Comparison of ENCODE assay signal across 9 cellular contexts in genomic region chr19:41792513-41793413, GRCh38. TPM values are rescaled to one million over a fixed set of nuclear protein-coding genes. Genes with fewer than 3 reads are reported as not detected.
DNase-seq lines count a peak whose midpoint lies in the region; ATAC-seq, FAIRE-seq and TF ChIP-seq lines count a peak whose summit lies in the region.
"Had no signal": no experiment of that assay in that cellular context is flagged by ENCODE, and none has a peak within 500 bp of the region (broad histone marks: within the 10 kb centered on the region; RNA-seq: fewer than 3 reads in every experiment).

No MANE protein-coding gene starts in this region.

- H3K4me3 Mint-ChIP-seq in CD8-positive, alpha-beta T cell = no peak overlapping the region

- 11% methylated on average over 22 of the region's 22 CpGs for WGBS in GM12878 (ENCODE audit: insufficient coverage, insufficient replicate concordance, low lambda C conversion rate, missing lambda C conversion rate)

- no peak for TF ChIP-seq POLR2A in GM12878 (IDR thresholded peaks at IDR 0.05; ENCODE audit: low read depth, low read length)

- H3K4me1 Mint-ChIP-seq in CD8-positive, alpha-beta T cell (ENCODE audit: low read depth) = peaks cover 3% of the 10 kb centered on the region

- SMC1A ChIA-PET in GM12878 (lab: Charles Lee; ENCODE audit: uncharacterized antibody, unreplicated experiment) = interaction anchor here (0.9 to 5.5 kb wide), 8 partner anchors 8 to 165 kb away, joined by 3 to 47 read pairs (median 4); no protein-coding TSS in a partner anchor

- dilution Hi-C loops in keratinocyte (cut with MboI; ENCODE audit: extremely low pct_ligation_motif_present, low sequenced_read_pairs) = no loop called here

- H4K20me1 ChIP-seq in GM12878 (ENCODE audit: control insufficient read depth, insufficient read depth) (no peaks in the 10 kb centered on the region), keratinocyte (ENCODE audit: control insufficient read depth, extremely low read depth, insufficient read depth, low read length) (no peaks in the 10 kb centered on the region)

- RAD21 ChIA-PET in GM12878 (lab: Charles Lee; ENCODE audit: unreplicated experiment) = interaction anchor here (0.9 to 5.2 kb wide), 5 partner anchors 10 to 165 kb away, joined by 3 to 37 read pairs (median 5); no protein-coding TSS in a partner anchor

- no peak overlapping the region for H2AFZ ChIP-seq in GM12878 (ENCODE audit: control insufficient read depth, low read depth, low read length)
- no peak overlapping the region for H2AFZ ChIP-seq in keratinocyte (ENCODE audit: control insufficient read depth, low read length)

- H3K9me3 Mint-ChIP-seq in CD8-positive, alpha-beta T cell = no peaks in the 10 kb centered on the region

- no peaks in the 10 kb centered on the region for H3K36me3 Mint-ChIP-seq in CD8-positive, alpha-beta T cell

- H3K27ac Mint-ChIP-seq in CD8-positive, alpha-beta T cell = no peak overlapping the region

- H3K4me1 ChIP-seq in CD8-positive, alpha-beta T cell (ENCODE audit: insufficient read depth, low read length) = no peaks in the 10 kb centered on the region
- H3K4me1 ChIP-seq in GM12878 (ENCODE audit: control insufficient read depth, insufficient read depth, low read length) = no peaks in the 10 kb centered on the region
- H3K4me1 ChIP-seq in keratinocyte (ENCODE audit: control insufficient read depth, extremely low read depth, insufficient read depth, low read length) = no peaks in the 10 kb centered on the region

- BruUV-seq in GM12878 (replicated peaks; lab: Mats Ljungman, UMichigan) = no TSS peak

- H3K9me1 ChIP-seq in keratinocyte (ENCODE audit: control insufficient read depth, extremely low read depth, insufficient read depth, low read length) = no peaks in the 10 kb centered on the region

- CTCF ChIA-PET in CD8-positive, alpha-beta T cell (lab: Charles Lee) = interaction anchor here (0.8 to 5.8 kb wide), 26 partner anchors 7 to 242 kb away, joined by 3 to 70 read pairs (median 6); partner anchors contain the start of gene CEACAM6
- CTCF ChIA-PET in GM12878 (lab: Yijun Ruan, JAX) = interaction anchor here (0.7 to 7.2 kb wide), 34 partner anchors 8 to 242 kb away, joined by 3 to 188 read pairs (median 5); partner anchors contain the start of genes CEACAM21, CEACAM6 and RABAC1

- H3K4me2 ChIP-seq in GM12878 (ENCODE audit: control insufficient read depth, insufficient read depth) (no peak overlapping the region), keratinocyte (ENCODE audit: control insufficient read depth, extremely low read depth, insufficient read depth, low read depth, low read length) (no peak overlapping the region)

- TF ChIP-seq RAD21 in GM12878 (IDR thresholded peaks at IDR 0.05; ENCODE audit: insufficient read depth, low read depth, low read length) = peak; percentile 59

- FAIRE-seq in GM12878 (lab: Jason Lieb, UNC) (no peak), keratinocyte (lab: Jason Lieb, UNC) (no peak)

- intact Hi-C loops in CD8-positive, alpha-beta T cell (cut with DNase I, micrococcal nuclease) = loop anchor here (1.0 kb wide), 2 partner anchors 29 to 159 kb away; no protein-coding TSS in a partner anchor
- intact Hi-C loops in GM12878 (cut with micrococcal nuclease; ENCODE audit: unreplicated experiment) = loop anchor here (1.0 to 5.0 kb wide), 2 partner anchors 29 to 165 kb away; partner anchors contain the start of gene RABAC1

- peak; percentile 81 for TF ChIP-seq CTCF in CD8-positive, alpha-beta T cell (IDR thresholded peaks at IDR 0.05)
- TF ChIP-seq CTCF in HL-60 (IDR thresholded peaks at IDR 0.05; ENCODE audit: insufficient read depth, low read length) = peak; percentile 69
- TF ChIP-seq CTCF in GM12878 (IDR thresholded peaks at IDR 0.05 in 2 of 3, conservative IDR thresholded peaks at IDR 0.05 in 1 of 3; ENCODE audit: control insufficient read depth in 2 of 3, extremely low read depth in 1 of 3, insufficient read depth in 1 of 3, low read depth in 3 of 3, low read length in 3 of 3) = peak; percentile 64 to 81 (median 76)
- peak; percentile 73 to 84 (median 74) for TF ChIP-seq CTCF in keratinocyte (optimal IDR thresholded peaks at IDR 0.05 in 1 of 3, IDR thresholded peaks at IDR 0.05 in 1 of 3, conservative IDR thresholded peaks at IDR 0.05 in 1 of 3; ENCODE audit: extremely low read depth in 1 of 3, insufficient read depth in 2 of 3, low read length in 3 of 3)

- H3K9me3 ChIP-seq in CD8-positive, alpha-beta T cell (ENCODE audit: low read length) = no peaks in the 10 kb centered on the region
- no peaks in the 10 kb centered on the region for H3K9me3 ChIP-seq in GM12878 (replicated peaks; ENCODE audit: control insufficient read depth, insufficient read depth, low read length)
- no peaks in the 10 kb centered on the region for H3K9me3 ChIP-seq in keratinocyte (ENCODE audit: control insufficient read depth, low read depth, low read length)

- no peak overlapping the region for H3K4me3 ChIP-seq in CD8-positive, alpha-beta T cell (ENCODE audit: low read depth, low read length)
- H3K4me3 ChIP-seq in HL-60 (replicated peaks; ENCODE audit: insufficient read depth, low read length) = no peak overlapping the region
- H3K4me3 ChIP-seq in GM12878 = no peak overlapping the region
- H3K4me3 ChIP-seq in keratinocyte (ENCODE audit: control insufficient read depth in 2 of 3, extremely low read depth in 1 of 3, insufficient read depth in 2 of 3, low read depth in 1 of 3, low read length in 3 of 3) = no peak overlapping the region
- H3K4me3 ChIP-seq: skin epidermis had no signal

- in situ Hi-C loops in GM12878 (cut with MboI) = no loop called here

- H3K27me3 ChIP-seq in CD8-positive, alpha-beta T cell (ENCODE audit: insufficient read depth, low read length) = no peaks in the 10 kb centered on the region
- H3K27me3 ChIP-seq in HL-60 (ENCODE audit: insufficient read depth, poor library complexity, severe bottlenecking) (no peaks in the 10 kb centered on the region), GM12878 (replicated peaks in 1 of 2; ENCODE audit: control insufficient read depth in 2 of 2, insufficient read depth in 2 of 2, low read length in 1 of 2) (peaks cover 0 to 6% of the 10 kb centered on the region in 2 experiments; a peak in 3 of 4 replicates), keratinocyte (ENCODE audit: control insufficient read depth, extremely low read depth, insufficient read depth, low read length) (peaks cover 20% of the 10 kb centered on the region)

- POLR2A ChIA-PET in CD8-positive, alpha-beta T cell (lab: Charles Lee) = interaction anchor here (1.3 kb wide), 1 partner anchor 22 kb away, joined by 3 read pairs; no protein-coding TSS in a partner anchor
- POLR2A ChIA-PET in GM12878 (lab: Charles Lee) = interaction anchor here (1.6 kb wide), 1 partner anchor 28 kb away, joined by 4 read pairs; no protein-coding TSS in a partner anchor

- H3K36me3 ChIP-seq in CD8-positive, alpha-beta T cell (ENCODE audit: insufficient read depth, low read length) = no peaks in the 10 kb centered on the region
- no peaks in the 10 kb centered on the region for H3K36me3 ChIP-seq in GM12878 (ENCODE audit: control insufficient read depth in 2 of 2, insufficient read depth in 2 of 2, low read length in 1 of 2)
- H3K36me3 ChIP-seq in keratinocyte (ENCODE audit: control insufficient read depth in 2 of 2, extremely low read depth in 1 of 2, insufficient read depth in 2 of 2, low read length in 2 of 2) = no peaks in the 10 kb centered on the region

- TF ChIP-seq EP300 in GM12878 (IDR thresholded peaks at IDR 0.05; ENCODE audit: borderline replicate concordance in 1 of 2, control insufficient read depth in 1 of 2, low read depth in 2 of 2, low read length in 2 of 2) = no peak

- H3K79me2 ChIP-seq in GM12878 (ENCODE audit: control insufficient read depth, insufficient read depth, low read length) (no peaks in the 10 kb centered on the region), keratinocyte (ENCODE audit: control insufficient read depth, insufficient read depth, low read length) (no peaks in the 10 kb centered on the region)

- H3K9ac ChIP-seq in GM12878 (ENCODE audit: control insufficient read depth, insufficient read depth, low read length) (no peak overlapping the region), keratinocyte (ENCODE audit: control insufficient read depth, extremely low read depth, insufficient read depth, low read length) (no peak overlapping the region)

- peaks cover 38% of the 10 kb centered on the region for H3K27me3 Mint-ChIP-seq in CD8-positive, alpha-beta T cell (ENCODE audit: low read depth)

- H3K27ac ChIP-seq in CD8-positive, alpha-beta T cell (ENCODE audit: low read depth, low read length) = no peak overlapping the region
- H3K27ac ChIP-seq in HL-60 (replicated peaks) (no peak overlapping the region), GM12878 (ENCODE audit: control insufficient read depth, insufficient read depth) (no peak overlapping the region), keratinocyte (ENCODE audit: control insufficient read depth, insufficient read depth, low read length) (no peak overlapping the region)
- H3K27ac ChIP-seq: skin epidermis had no signal

- peak in 5 of 7 experiments; percentile 18 to 72 (median 44) for DNase-seq in CD8-positive, alpha-beta T cell
- DNase-seq in HL-60 (ENCODE audit: low read depth in 1 of 2, low spot score in 1 of 2) (peak; percentile 59 to 69), T-helper 1 cell (peak in 4 of 5 donors; percentile 19 to 39 (median 28)), GM12878 (ENCODE audit: low read depth, low spot score) (no peak), keratinocyte (ENCODE audit: low read depth, low spot score) (no peak), pons (ENCODE audit: low spot score) (no peak)
- peak; percentile 14 to 19 for DNase-seq in stimulated activated CD8-positive, alpha-beta memory T cell treated with anti-CD3 and anti-CD28 coated beads, Interleukin-15, amount 100 ng/mL, for 48 hours (ENCODE audit: low read depth in 2 of 2)

- ATAC-seq in CD8-positive, alpha-beta T cell = peak; percentile 58
- ATAC-seq in GM12878 = peak; percentile 75
- no peak for ATAC-seq in HG03175 (IDR thresholded peaks at IDR 0.05; ENCODE audit: unreplicated experiment)

RNA-seq across cellular contexts. Expression of gene CEACAM3, which starts 3.6 kb away (rescaled TPM):
- not detected for total RNA-seq in CD8-positive, alpha-beta T cell
- total RNA-seq in GM12878 (2013; cell fraction: nucleolus; rRNA removed) = not detected in 2 replicates
- total RNA-seq in GM12878 (2014; rRNA removed) (not detected in 2 replicates), GM12878 (2014; rRNA removed; fragmentation: Illumina TruSeq; extraction: Trizol) (not detected in 2 replicates), GM12878 (2021) (not detected in 2 replicates)
- polyA plus RNA-seq in GM12878 (2011; ENCODE audit: low read depth) = not detected
- polyA plus RNA-seq in GM12878 (2011; rRNA removed) (not detected in 2 replicates), GM12878 (2014; fragmentation: Illumina TruSeq; extraction: Trizol) (not detected in 2 replicates), GM12878 (2014; fragmentation: Nextera tagmentation; extraction: Ambion mirVana) (not detected), GM12878 (2014; rRNA removed) (not detected in 2 replicates), GM12878 (2016; fragmentation: Nextera tagmentation; extraction: Ambion mirVana) (not detected), keratinocyte (not detected in 3 replicates)
- polyA plus RNA-seq in GM12878 (2011; cell fraction: cytosol; rRNA removed) = not detected in 2 replicates
- not detected in 2 replicates for polyA plus RNA-seq in GM12878 (2011; cell fraction: nucleus; rRNA removed)
- not detected in 2 replicates for polyA plus RNA-seq in GM12878 (2012)
- not detected in 2 replicates for polyA minus RNA-seq in GM12878 (2011; rRNA and poly(A)+ RNA removed)
- not detected in 2 replicates for polyA minus RNA-seq in GM12878 (2011; cell fraction: cytosol; rRNA and poly(A)+ RNA removed)
- polyA minus RNA-seq in GM12878 (2011; cell fraction: nucleus; rRNA and poly(A)+ RNA removed) = not detected in 2 replicates
- not detected for polyA plus RNA-seq in keratinocyte (2011; ENCODE audit: low read depth)
- not detected in 2 replicates for polyA plus RNA-seq in keratinocyte (2011; cell fraction: cytosol; rRNA removed)
- not detected in 2 replicates for polyA plus RNA-seq in keratinocyte (2011; cell fraction: nucleus; rRNA removed)
- polyA plus RNA-seq in keratinocyte (2012; ENCODE audit: low replicate concordance) = not detected in 2 replicates
- polyA minus RNA-seq in keratinocyte = not detected in 3 replicates
- not detected for polyA minus RNA-seq in keratinocyte (2011; cell fraction: cytosol; rRNA and poly(A)+ RNA removed)
- polyA minus RNA-seq in keratinocyte (2011; cell fraction: nucleus; rRNA and poly(A)+ RNA removed) = not detected in 2 replicates

RNA-seq across cellular contexts. Expression of gene CEACAM6, which starts 37.4 kb away (rescaled TPM):
- total RNA-seq in CD8-positive, alpha-beta T cell = not detected
- not detected in 2 replicates for total RNA-seq in GM12878 (2013; cell fraction: nucleolus; rRNA removed)
- total RNA-seq in GM12878 (2014; rRNA removed) = not detected in 2 replicates
- total RNA-seq in GM12878 (2014; rRNA removed; fragmentation: Illumina TruSeq; extraction: Trizol) = not detected in 2 replicates
- total RNA-seq in GM12878 (2021) = 0.26 and 0.27 TPM in 2 replicates
- polyA plus RNA-seq in GM12878 (2011; ENCODE audit: low read depth) = not detected
- polyA plus RNA-seq in GM12878 (2011; rRNA removed) = not detected in 2 replicates
- not detected in 2 replicates for polyA plus RNA-seq in GM12878 (2011; cell fraction: cytosol; rRNA removed)
- not detected in 2 replicates for polyA plus RNA-seq in GM12878 (2011; cell fraction: nucleus; rRNA removed)
- polyA plus RNA-seq in GM12878 (2012) = not detected in 2 replicates
- polyA plus RNA-seq in GM12878 (2014; fragmentation: Illumina TruSeq; extraction: Trizol) = not detected in 2 replicates
- not detected for polyA plus RNA-seq in GM12878 (2014; fragmentation: Nextera tagmentation; extraction: Ambion mirVana)
- not detected in 2 replicates for polyA plus RNA-seq in GM12878 (2014; rRNA removed)
- not detected for polyA plus RNA-seq in GM12878 (2016; fragmentation: Nextera tagmentation; extraction: Ambion mirVana)
- not detected in 2 replicates for polyA minus RNA-seq in GM12878 (2011; rRNA and poly(A)+ RNA removed)
- not detected in 2 replicates for polyA minus RNA-seq in GM12878 (2011; cell fraction: cytosol; rRNA and poly(A)+ RNA removed)
- polyA minus RNA-seq in GM12878 (2011; cell fraction: nucleus; rRNA and poly(A)+ RNA removed) = not detected in 2 replicates
- 0.28 to 1.2 TPM (median 1.00 TPM) in 3 replicates for polyA plus RNA-seq in keratinocyte
- polyA plus RNA-seq in keratinocyte (2011; ENCODE audit: low read depth) = 1.3 TPM
- polyA plus RNA-seq in keratinocyte (2011; cell fraction: cytosol; rRNA removed) = 0.32 and 1.1 TPM in 2 replicates
- polyA plus RNA-seq in keratinocyte (2011; cell fraction: nucleus; rRNA removed) = 2.1 and 4.2 TPM in 2 replicates
- polyA plus RNA-seq in keratinocyte (2012; ENCODE audit: low replicate concordance) = 1.1 and 2.0 TPM in 2 replicates
- 0.66 to 0.75 TPM (median 0.70 TPM) in 3 replicates for polyA minus RNA-seq in keratinocyte
- not detected for polyA minus RNA-seq in keratinocyte (2011; cell fraction: cytosol; rRNA and poly(A)+ RNA removed)
- 2.0 and 3.4 TPM in 2 replicates for polyA minus RNA-seq in keratinocyte (2011; cell fraction: nucleus; rRNA and poly(A)+ RNA removed)

RNA-seq across cellular contexts. Expression of gene LYPD4, which starts 51.7 kb away (rescaled TPM):
- total RNA-seq in CD8-positive, alpha-beta T cell = not detected
- not detected in 2 replicates for total RNA-seq in GM12878 (2013; cell fraction: nucleolus; rRNA removed)
- not detected in 2 replicates for total RNA-seq in GM12878 (2014; rRNA removed)
- not detected in 2 replicates for total RNA-seq in GM12878 (2014; rRNA removed; fragmentation: Illumina TruSeq; extraction: Trizol)
- total RNA-seq in GM12878 (2021) = not detected in 2 replicates
- polyA plus RNA-seq in GM12878 (2011; ENCODE audit: low read depth) = not detected
- not detected in 2 replicates for polyA plus RNA-seq in GM12878 (2011; rRNA removed)
- not detected in 2 replicates for polyA plus RNA-seq in GM12878 (2011; cell fraction: cytosol; rRNA removed)
- polyA plus RNA-seq in GM12878 (2011; cell fraction: nucleus; rRNA removed) = not detected in 2 replicates
- not detected in 2 replicates for polyA plus RNA-seq in GM12878 (2012)
- not detected in 2 replicates for polyA plus RNA-seq in GM12878 (2014; fragmentation: Illumina TruSeq; extraction: Trizol)
- polyA plus RNA-seq in GM12878 (2014; fragmentation: Nextera tagmentation; extraction: Ambion mirVana) = not detected
- polyA plus RNA-seq in GM12878 (2014; rRNA removed) = not detected in 2 replicates
- not detected for polyA plus RNA-seq in GM12878 (2016; fragmentation: Nextera tagmentation; extraction: Ambion mirVana)
- not detected in 2 replicates for polyA minus RNA-seq in GM12878 (2011; rRNA and poly(A)+ RNA removed)
- not detected in 2 replicates for polyA minus RNA-seq in GM12878 (2011; cell fraction: cytosol; rRNA and poly(A)+ RNA removed)
- not detected in 2 replicates for polyA minus RNA-seq in GM12878 (2011; cell fraction: nucleus; rRNA and poly(A)+ RNA removed)
- not detected in 3 replicates for polyA plus RNA-seq in keratinocyte
- not detected for polyA plus RNA-seq in keratinocyte (2011; ENCODE audit: low read depth)
- not detected in 2 replicates for polyA plus RNA-seq in keratinocyte (2011; cell fraction: cytosol; rRNA removed)
- not detected in 2 replicates for polyA plus RNA-seq in keratinocyte (2011; cell fraction: nucleus; rRNA removed)
- not detected in 2 replicates for polyA plus RNA-seq in keratinocyte (2012; ENCODE audit: low replicate concordance)
- polyA minus RNA-seq in keratinocyte = not detected in 3 replicates
- polyA minus RNA-seq in keratinocyte (2011; cell fraction: cytosol; rRNA and poly(A)+ RNA removed) = not detected
- polyA minus RNA-seq in keratinocyte (2011; cell fraction: nucleus; rRNA and poly(A)+ RNA removed) = not detected in 2 replicates

RNA-seq across cellular contexts. Expression of gene DMRTC2, which starts 52.1 kb away (rescaled TPM):
- not detected for total RNA-seq in CD8-positive, alpha-beta T cell
- total RNA-seq in GM12878 (2013; cell fraction: nucleolus; rRNA removed) = not detected in 2 replicates
- total RNA-seq in GM12878 (2014; rRNA removed) (not detected in 2 replicates), GM12878 (2014; rRNA removed; fragmentation: Illumina TruSeq; extraction: Trizol) (not detected in 2 replicates), GM12878 (2021) (not detected in 2 replicates)
- not detected for polyA plus RNA-seq in GM12878 (2011; ENCODE audit: low read depth)
- polyA plus RNA-seq in GM12878 (2011; rRNA removed) (not detected in 2 replicates), GM12878 (2014; fragmentation: Illumina TruSeq; extraction: Trizol) (not detected in 2 replicates), GM12878 (2014; fragmentation: Nextera tagmentation; extraction: Ambion mirVana) (not detected), GM12878 (2014; rRNA removed) (not detected in 2 replicates), GM12878 (2016; fragmentation: Nextera tagmentation; extraction: Ambion mirVana) (not detected), keratinocyte (not detected in 3 replicates)
- polyA plus RNA-seq in GM12878 (2011; cell fraction: cytosol; rRNA removed) = not detected in 2 replicates
- not detected in 2 replicates for polyA plus RNA-seq in GM12878 (2011; cell fraction: nucleus; rRNA removed)
- not detected in 2 replicates for polyA plus RNA-seq in GM12878 (2012)
- not detected in 2 replicates for polyA minus RNA-seq in GM12878 (2011; rRNA and poly(A)+ RNA removed)
- polyA minus RNA-seq in GM12878 (2011; cell fraction: cytosol; rRNA and poly(A)+ RNA removed) = not detected in 2 replicates
- not detected in 2 replicates for polyA minus RNA-seq in GM12878 (2011; cell fraction: nucleus; rRNA and poly(A)+ RNA removed)
- polyA plus RNA-seq in keratinocyte (2011; ENCODE audit: low read depth) = not detected
- not detected in 2 replicates for polyA plus RNA-seq in keratinocyte (2011; cell fraction: cytosol; rRNA removed)
- not detected in 2 replicates for polyA plus RNA-seq in keratinocyte (2011; cell fraction: nucleus; rRNA removed)
- polyA plus RNA-seq in keratinocyte (2012; ENCODE audit: low replicate concordance) = not detected in 2 replicates
- polyA minus RNA-seq in keratinocyte = not detected in 3 replicates
- not detected for polyA minus RNA-seq in keratinocyte (2011; cell fraction: cytosol; rRNA and poly(A)+ RNA removed)
- not detected in 2 replicates for polyA minus RNA-seq in keratinocyte (2011; cell fraction: nucleus; rRNA and poly(A)+ RNA removed)

Comparison
In these comparisons a context has a peak if more than half of its experiments do, and no peak if none do; other contexts are left out.
1. DNase-seq: peak in CD8-positive, alpha-beta T cell (5 of 7), HL-60 (2 of 2), T-helper 1 cell (4 of 5) and stimulated activated CD8-positive, alpha-beta memory T cell treated with anti-CD3 and anti-CD28 coated beads, Interleukin-15, amount 100 ng/mL, for 48 hours (2 of 2); none in GM12878 (single experiment), keratinocyte (single experiment) and pons (single experiment).
2. Peak in every context shown above with its lines, with median percentiles within 50 percentile points of each other: CTCF ChIP-seq.